23 cellular contexts compared by ENCODE assay signal in the genomic region with DNA sequence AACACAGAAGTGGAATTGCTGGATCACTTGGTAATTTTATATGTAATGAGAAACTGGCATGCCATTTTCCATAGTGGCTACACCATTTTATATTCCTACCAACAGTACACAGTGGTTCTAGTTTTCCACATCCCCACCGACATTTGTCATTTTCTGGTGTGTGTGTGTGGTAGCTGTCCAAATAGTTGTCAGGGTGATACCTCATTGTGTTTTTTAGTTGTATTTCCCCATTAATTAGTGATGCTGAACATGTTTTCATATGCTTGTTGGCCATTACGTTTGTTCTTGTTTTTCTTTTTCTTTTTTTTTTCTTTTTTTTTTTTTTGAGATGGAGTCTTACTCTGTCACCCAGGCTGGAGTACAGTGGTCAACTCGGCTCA. TPM values are rescaled to one million over a fixed set of nuclear protein-coding genes. Genes with fewer than 3 reads are reported as not detected.
DNase-seq lines count a peak whose midpoint lies in the region; ATAC-seq, FAIRE-seq and TF ChIP-seq lines count a peak whose summit lies in the region.
"Had no signal": no experiment of that assay in that cellular context is flagged by ENCODE, and none has a peak within 500 bp of the region (broad histone marks: within the 10 kb centered on the region; RNA-seq: fewer than 3 reads in every experiment).

No MANE protein-coding gene starts in this region.

- H3K36me3 ChIP-seq in WERI-Rb-1, result peaks cover 45% of the 10 kb centered on the region

- no peaks in the 10 kb centered on the region for H3K27me3 Mint-ChIP-seq in naive B cell
- H3K27me3 Mint-ChIP-seq: CD4-positive, alpha-beta memory T cell; CD4-positive, CD25-positive, alpha-beta regulatory T cell; CD8-positive, alpha-beta memory T cell had no signal

- no peak for DNase-seq in GM12892 (ENCODE audit: insufficient read length)
- DNase-seq in WERI-Rb-1, result no peak
- DNase-seq in naive B cell, result no peak
- DNase-seq in AG20443 (ENCODE audit: low spot score), result no peak
- DNase-seq in activated naive CD4-positive, alpha-beta T cell (lab: John Stamatoyannopoulos, UW), result no peak
- DNase-seq: BE2C; C1 segment of cervical spinal cord; CD4-positive, alpha-beta memory T cell; CD8-positive, alpha-beta memory T cell; COR-L47; DMS 273 treated with DMSO at 0.1 percent for 48 hours; DMS153; DMS53; DMS79; DND-41; EL; GDM1 had no signal

- peaks cover 6% of the 10 kb centered on the region in 3 donors for H3K4me1 Mint-ChIP-seq in naive B cell
- H3K4me1 Mint-ChIP-seq: CD14-positive monocyte; CD8-positive, alpha-beta memory T cell had no signal

- peak overlapping the region in 3 of 6 donors; percentile 20 to 89 (median 66) for H3K27ac Mint-ChIP-seq in naive B cell
- H3K27ac Mint-ChIP-seq: CD8-positive, alpha-beta memory T cell had no signal

- TF ChIP-seq POLR2A in GM12892 (IDR thresholded peaks at IDR 0.05; ENCODE audit: low read depth, low read length), result no peak

- peaks cover 0 to 18% of the 10 kb centered on the region in 2 donors for H3K36me3 Mint-ChIP-seq in naive B cell

- H3K9me3 Mint-ChIP-seq in naive B cell, result no peaks in the 10 kb centered on the region
- H3K9me3 Mint-ChIP-seq: CD14-positive monocyte; CD4-positive, alpha-beta memory T cell; CD8-positive, alpha-beta memory T cell had no signal

- FAIRE-seq in GM12892 (lab: Jason Lieb, UNC), result peak; percentile 58
- FAIRE-seq: A549, GM12878 had no signal

- no peak for TF ChIP-seq CTCF in WERI-Rb-1 (IDR thresholded peaks at IDR 0.05; ENCODE audit: low read depth, low read length)

- no peaks in the 10 kb centered on the region for H3K27me3 ChIP-seq in WERI-Rb-1 (ENCODE audit: insufficient read depth, low read depth, severe bottlenecking)
- H3K27me3 ChIP-seq: BE2C, BLaER1 had no signal

- ATAC-seq in naive B cell (ENCODE audit: low read depth in 2 of 2), result peak; percentile 54 to 55
- ATAC-seq: A549 had no signal

- H3K9me3 ChIP-seq in WERI-Rb-1 (ENCODE audit: severe bottlenecking), result no peaks in the 10 kb centered on the region
- H3K9me3 ChIP-seq: A549, BE2C, BLaER1 had no signal

- H3K4me3 Mint-ChIP-seq in naive B cell, result no peak overlapping the region
- H3K4me3 Mint-ChIP-seq: CD14-positive monocyte; CD4-positive, alpha-beta memory T cell; CD4-positive, CD25-positive, alpha-beta regulatory T cell; CD8-positive, alpha-beta memory T cell had no signal

- H3K4me3 ChIP-seq in WERI-Rb-1 (ENCODE audit: low read depth, low read length), result no peak overlapping the region
- H3K4me3 ChIP-seq: A549, BLaER1, GM12878 had no signal

- H3K27ac ChIP-seq in WERI-Rb-1, result peak overlapping the region; percentile 13; the same call in 1 of the 2 replicates
- H3K27ac ChIP-seq: 22Rv1, A549, BLaER1 had no signal

RNA-seq across cellular contexts. Expression of a gene that starts 12.2 kb away (rescaled TPM):
- polyA plus RNA-seq in GM12892 (2012; ENCODE audit: missing spikeins), result 8.6 TPM
- polyA plus RNA-seq in naive B cell (ENCODE audit: low read depth in 6 of 6), result 1 to 10 TPM; 1.6 to 4.3 (median 3.0) TPM

RNA-seq across cellular contexts. Expression of a gene that starts 51.9 kb away (rescaled TPM):
- polyA plus RNA-seq in GM12892 (2012; ENCODE audit: missing spikeins), result 129 TPM
- polyA plus RNA-seq in naive B cell (ENCODE audit: low read depth in 6 of 6), result 100 to 1,000 TPM; 198 to 302 (median 265) TPM

RNA-seq across cellular contexts. Expression of a gene that starts 52.1 kb away (rescaled TPM):
- polyA plus RNA-seq in GM12892 (2012; ENCODE audit: missing spikeins), result 4.6 TPM
- polyA plus RNA-seq in naive B cell (ENCODE audit: low read depth in 6 of 6), result 10 to 100 TPM in 3 of 6 donors, 1 to 10 TPM in 2, under 1 TPM in 1; 0.32 to 15.6 (median 10.0) TPM
